ENCODE assay signal across 12 cellular contexts in the genomic region with DNA sequence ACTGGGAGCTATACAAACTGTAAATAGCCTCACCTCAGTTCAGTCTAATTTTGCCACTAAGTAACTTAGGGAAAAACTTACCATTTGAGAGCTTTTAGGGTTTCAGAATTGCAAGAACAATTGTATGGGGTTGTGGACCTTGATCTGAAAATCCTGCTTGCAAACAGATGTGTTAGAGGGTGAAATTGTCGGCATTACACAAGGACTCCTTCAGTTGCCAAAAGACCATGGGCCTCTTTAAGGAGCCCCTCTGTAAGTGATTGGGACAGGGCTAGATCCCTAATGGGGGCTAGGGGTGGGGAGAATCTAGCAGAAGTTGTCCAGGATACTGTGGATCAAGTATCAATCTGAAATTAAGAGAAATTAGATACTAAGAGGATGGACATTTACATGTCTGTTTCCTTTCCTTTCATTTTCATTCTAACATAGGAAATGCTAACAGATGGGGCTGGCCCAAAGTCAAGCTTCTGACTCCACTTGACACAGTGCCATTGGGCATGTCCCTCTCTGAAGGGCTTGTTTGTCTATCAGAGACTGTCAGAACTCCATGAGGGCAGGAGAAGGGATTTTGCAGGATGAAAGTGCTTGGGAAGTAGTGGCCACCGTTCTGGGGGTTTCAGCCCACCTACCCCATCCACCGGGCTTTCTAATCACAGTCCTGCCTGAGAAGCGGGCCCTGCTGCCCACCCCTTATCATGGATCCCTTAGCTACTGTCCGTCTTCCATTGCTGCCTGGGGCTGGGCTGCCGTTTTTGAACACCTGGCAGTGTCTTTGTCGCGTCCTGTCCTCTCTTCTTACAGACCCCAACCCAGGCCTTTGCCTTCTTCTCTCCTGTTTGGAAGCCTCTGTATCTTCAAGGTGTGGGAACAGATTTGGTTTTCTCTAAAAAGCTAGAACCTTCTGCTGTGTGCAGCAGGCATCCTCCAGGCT. TPM values are rescaled to one million over a fixed set of nuclear protein-coding genes. Genes with fewer than 3 reads are reported as not detected.
DNase-seq lines count a peak whose midpoint lies in the region; ATAC-seq, FAIRE-seq and TF ChIP-seq lines count a peak whose summit lies in the region.
"Had no signal": no experiment of that assay in that cellular context is flagged by ENCODE, and none has a peak within 500 bp of the region (broad histone marks: within the 10 kb centered on the region; RNA-seq: fewer than 3 reads in every experiment).

No MANE protein-coding gene starts in this region.

- TF ChIP-seq CTCF in RWPE1 (conservative IDR thresholded peaks at IDR 0.05; ENCODE audit: low read depth) (no peak), prostate gland (IDR thresholded peaks at IDR 0.05) (no peak)

- ATAC-seq in HG02763 (IDR thresholded peaks at IDR 0.05; ENCODE audit: unreplicated experiment) (no peak), GM18909 (IDR thresholded peaks at IDR 0.05; ENCODE audit: poor library complexity, unreplicated experiment) (no peak)
- ATAC-seq: stimulated activated effector memory CD8-positive, alpha-beta T cell treated with anti-CD3 and anti-CD28 coated beads, Interleukin-12 subunit alpha, Interleukin-12 subunit beta, amount 100 ng/mL, for 72 hours had no signal

- no peaks in the 10 kb centered on the region for H3K36me3 ChIP-seq in prostate gland

- DNase-seq in DMS 273 treated with DMSO at 0.1 percent for 48 hours (lab: John Stamatoyannopoulos, UW), result peak; percentile 64
- DNase-seq in RWPE1 (ENCODE audit: low spot score), result no peak
- DNase-seq in frontal cortex (ENCODE audit: low spot score in 2 of 2), result peak; percentile 52 to 56
- peak; percentile 74 for DNase-seq in prostate gland (ENCODE audit: low spot score)
- no peak for DNase-seq in NCI-H2107 (lab: John Stamatoyannopoulos, UW)
- no peak for DNase-seq in HuH-7 (ENCODE audit: low spot score)
- DNase-seq: activated T-cell treated with anti-CD3 and anti-CD28 coated beads, Interleukin-2, amount 50 U/mL, for 24 hours had no signal

- POLR2A ChIA-PET in RWPE1 (lab: Yijun Ruan, JAX; ENCODE audit: low non-redundant PET), result no interaction called here

- no peaks in the 10 kb centered on the region for H3K27me3 ChIP-seq in prostate gland (replicated peaks; ENCODE audit: insufficient read depth)

- no peak overlapping the region for H3K4me3 ChIP-seq in prostate gland

- intact Hi-C loops in prostate gland (cut with DNase I), result loop anchor here (10.0 kb wide), 1 partner anchor 178 kb away; no protein-coding TSS in a partner anchor

- no peak for TF ChIP-seq POLR2A in prostate gland (IDR thresholded peaks at IDR 0.05)

- peak overlapping the region; percentile 98 for H3K27ac ChIP-seq in RWPE1
- H3K27ac ChIP-seq in prostate gland, result peak overlapping the region; percentile 31 to 52

- no peaks in the 10 kb centered on the region for H3K9me3 ChIP-seq in prostate gland

- no peak for FAIRE-seq in frontal cortex (lab: Jason Lieb, UNC)
- FAIRE-seq: G401.6 had no signal

- CTCF ChIA-PET in RWPE1 (lab: Yijun Ruan, JAX), result interaction anchor here (0.5 to 2.5 kb wide), 7 partner anchors 23 to 1243 kb away, joined by 3 to 9 read pairs (median 3); no protein-coding TSS in a partner anchor

- 53% methylated on average over 8 of the region's 8 CpGs for WGBS in prostate gland

- H3K4me1 ChIP-seq in prostate gland (replicated peaks), result peaks cover 4% of the 10 kb centered on the region

RNA-seq across cellular contexts. Expression of gene STUM, which starts 54.7 kb away (rescaled TPM):
- total RNA-seq in frontal cortex (26.1 TPM), prostate gland (1 to 10 TPM; 1.9 to 4.3 TPM)
- total RNA-seq: NCI-H460 had no signal

Comparison
In these comparisons a context has a peak if more than half of its experiments do, and no peak if none do; other contexts are left out.
1. DNase-seq: peak in DMS 273 treated with DMSO at 0.1 percent for 48 hours (single experiment), frontal cortex (2 of 2) and prostate gland (single experiment); none in RWPE1 (single experiment), NCI-H2107 (single experiment) and HuH-7 (single experiment).